Comparison of ENCODE assay signal across 1 cellular context in genomic region chr19:506404-507285, GRCh38.
A peak's percentile ranks its signal among the peaks of the same experiment; 100 is the strongest.
TF ChIP-seq lines count a peak whose summit lies in the region.

No MANE protein-coding gene starts in this region.

TF ChIP-seq in H1, 55 proteins besides CTCF, POLR2A, EP300 and RAD21:
- TF ChIP-seq CEBPB (IDR thresholded peaks at IDR 0.05; ENCODE audit: low read depth, low read length) (no peak), HDAC2 (IDR thresholded peaks at IDR 0.05; ENCODE audit: borderline replicate concordance in 1 of 2, low read depth in 2 of 2, low read length in 2 of 2) (0 out of 4 replicates have a peak, but pooled peaks of 1 of the 2 experiments have one; percentile 25), POLR2AphosphoS5 (IDR thresholded peaks at IDR 0.05; ENCODE audit: low read depth, low read length) (peak; percentile 50; the same call in 1 of the 2 replicates), BRCA1 (IDR thresholded peaks at IDR 0.05; ENCODE audit: low read depth, low read length) (no peak), SP1 (IDR thresholded peaks at IDR 0.05; ENCODE audit: low read depth, low read length) (peak; percentile 50; the same call in 1 of the 2 replicates), SIN3A (conservative IDR thresholded peaks at IDR 0.05 in 1 of 2, IDR thresholded peaks at IDR 0.05 in 1 of 2; ENCODE audit: low read depth in 1 of 2, low read length in 2 of 2) (0 out of 4 replicates have a peak, but pooled peaks have one; percentile 43 to 67), TBP (IDR thresholded peaks at IDR 0.05; ENCODE audit: low read depth, low read length) (0 out of 2 replicates have a peak, but pooled peaks have one; percentile 22), TAF7 (optimal IDR thresholded peaks at IDR 0.05; ENCODE audit: borderline replicate concordance, low read depth, low read length) (peak; percentile 82), MAX (IDR thresholded peaks at IDR 0.05) (peak; percentile 58; the same call in 1 of the 2 replicates), CHD7 (IDR thresholded peaks at IDR 0.05; ENCODE audit: insufficient replicate concordance, low read length) (no peak), TEAD4 (IDR thresholded peaks at IDR 0.05; ENCODE audit: low read depth, low read length) (no peak), ZNF274 (IDR thresholded peaks at IDR 0.05; ENCODE audit: borderline replicate concordance, extremely low read depth, low read length) (no peak), TAF1 (IDR thresholded peaks at IDR 0.05; ENCODE audit: low read depth, low read length) (peak; percentile 25; the same call in 1 of the 2 replicates), GABPA (IDR thresholded peaks at IDR 0.05; ENCODE audit: borderline replicate concordance, insufficient read depth, low read length) (peak; percentile 11; the same call in 1 of the 2 replicates), NRF1 (IDR thresholded peaks at IDR 0.05; ENCODE audit: low read depth, low read length) (peak; percentile 76), CREB1 (IDR thresholded peaks at IDR 0.05) (peak; percentile 66), SRF (IDR thresholded peaks at IDR 0.05; ENCODE audit: low read depth, low read length) (no peak), PHF8 (conservative IDR thresholded peaks at IDR 0.05; ENCODE audit: low read depth, low read length) (peak; percentile 20; the same call in 1 of the 2 replicates)
